Comparison of ENCODE assay signal across 17 cellular contexts in the genomic region with DNA sequence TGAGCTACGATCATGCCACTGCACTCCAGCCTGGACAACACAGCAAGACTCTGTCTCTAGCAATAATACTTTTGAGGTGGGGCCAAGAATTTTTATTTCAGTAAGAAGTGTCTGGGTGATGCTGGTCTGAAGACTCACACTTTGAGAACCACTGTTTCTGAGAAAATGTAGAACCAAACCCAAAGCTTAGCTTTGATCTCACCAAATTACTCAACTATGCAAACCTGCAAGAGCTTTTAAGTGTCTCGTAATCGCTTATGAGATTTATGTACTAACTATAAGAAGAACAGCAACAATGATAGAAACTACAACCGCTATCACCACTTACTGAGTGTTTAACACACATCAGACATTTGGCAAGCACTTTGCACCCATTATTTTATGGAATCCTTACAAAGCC. TPM values are rescaled to one million over a fixed set of nuclear protein-coding genes. Genes with fewer than 3 reads are reported as not detected.
DNase-seq lines count a peak whose midpoint lies in the region; ATAC-seq lines count a peak whose summit lies in the region.
"Had no signal": no experiment of that assay in that cellular context is flagged by ENCODE, and none has a peak within 500 bp of the region (broad histone marks: within the 10 kb centered on the region; RNA-seq: fewer than 3 reads in every experiment).

No MANE protein-coding gene starts in this region.

- H3K4me1 Mint-ChIP-seq in activated T-cell treated with anti-CD3 and anti-CD28 coated beads, Interleukin-2, amount 50 U/mL, for 4 hours (ENCODE audit: low read depth), result peaks cover 87% of the 10 kb centered on the region
- peaks cover 68% of the 10 kb centered on the region for H3K4me1 Mint-ChIP-seq in activated naive CD8-positive, alpha-beta T cell treated with anti-CD3 and anti-CD28 coated beads, Interleukin-2, amount 10 ng/mL, durations not matched to agents 7 days and 5 days
- H3K4me1 Mint-ChIP-seq in stimulated activated naive CD8-positive, alpha-beta T cell treated with anti-CD3 and anti-CD28 coated beads, Interleukin-15, Interleukin-2, amounts not matched to agents 100 ng/mL and 50 ng/mL, for 24 hours (ENCODE audit: low read depth), result peaks cover 96% of the 10 kb centered on the region

- no peak overlapping the region for H2AFZ ChIP-seq in Karpas-422 (ENCODE audit: low read length)

- H3K4me3 Mint-ChIP-seq in activated T-cell treated with anti-CD3 and anti-CD28 coated beads, Interleukin-2, amount 50 U/mL, for 4 hours, result peak overlapping the region; percentile 27
- peak overlapping the region; percentile 57 for H3K4me3 Mint-ChIP-seq in activated naive CD8-positive, alpha-beta T cell treated with anti-CD3 and anti-CD28 coated beads, Interleukin-2, amount 10 ng/mL, durations not matched to agents 7 days and 5 days
- H3K4me3 Mint-ChIP-seq in stimulated activated naive CD8-positive, alpha-beta T cell treated with anti-CD3 and anti-CD28 coated beads, Interleukin-15, Interleukin-2, amounts not matched to agents 100 ng/mL and 50 ng/mL, for 24 hours, result peak overlapping the region; percentile 26

- H4K20me1 ChIP-seq in Karpas-422 (ENCODE audit: insufficient read depth, low read depth, low read length), result no peaks in the 10 kb centered on the region

- peaks cover 68% of the 10 kb centered on the region for H3K4me1 ChIP-seq in Karpas-422 (ENCODE audit: low read length)
- H3K4me1 ChIP-seq: gastroesophageal sphincter, tibial nerve had no signal

- H3K27me3 ChIP-seq in Karpas-422 (ENCODE audit: low read length), result no peaks in the 10 kb centered on the region
- H3K27me3 ChIP-seq: gastroesophageal sphincter, right lobe of liver, tibial nerve had no signal

- H3K36me3 ChIP-seq in Karpas-422 (ENCODE audit: insufficient read depth, low read length), result peaks cover 14% of the 10 kb centered on the region; the same call in 1 of the 2 replicates
- H3K36me3 ChIP-seq: gastroesophageal sphincter, tibial nerve had no signal

- peak overlapping the region; percentile 69 for H3K27ac ChIP-seq in Karpas-422 (ENCODE audit: low read length)
- H3K27ac ChIP-seq: gastroesophageal sphincter, right lobe of liver, tibial nerve had no signal

- H3K9me3 Mint-ChIP-seq in activated T-cell treated with anti-CD3 and anti-CD28 coated beads, Interleukin-2, amount 50 U/mL, for 4 hours, result no peaks in the 10 kb centered on the region
- H3K9me3 Mint-ChIP-seq in activated naive CD8-positive, alpha-beta T cell treated with anti-CD3 and anti-CD28 coated beads, Interleukin-2, amount 10 ng/mL, durations not matched to agents 7 days and 5 days, result peaks cover 5% of the 10 kb centered on the region
- no peaks in the 10 kb centered on the region for H3K9me3 Mint-ChIP-seq in stimulated activated naive CD8-positive, alpha-beta T cell treated with anti-CD3 and anti-CD28 coated beads, Interleukin-15, Interleukin-2, amounts not matched to agents 100 ng/mL and 50 ng/mL, for 24 hours

- peak overlapping the region; percentile 5 for H3K4me2 ChIP-seq in Karpas-422 (ENCODE audit: low read depth, low read length, poor library complexity, severe bottlenecking)

- H3K9me2 ChIP-seq in Karpas-422 (replicated peaks; ENCODE audit: insufficient read depth, low read length), result no peaks in the 10 kb centered on the region

- no peaks in the 10 kb centered on the region for H3K9me3 ChIP-seq in Karpas-422 (ENCODE audit: low read length)
- H3K9me3 ChIP-seq: gastroesophageal sphincter, right lobe of liver, tibial nerve had no signal

- H3K27me3 Mint-ChIP-seq in activated T-cell treated with anti-CD3 and anti-CD28 coated beads, Interleukin-2, amount 50 U/mL, for 4 hours (ENCODE audit: low read depth), result no peaks in the 10 kb centered on the region
- H3K27me3 Mint-ChIP-seq in activated naive CD8-positive, alpha-beta T cell treated with anti-CD3 and anti-CD28 coated beads, Interleukin-2, amount 10 ng/mL, durations not matched to agents 7 days and 5 days, result no peaks in the 10 kb centered on the region
- H3K27me3 Mint-ChIP-seq in stimulated activated naive CD8-positive, alpha-beta T cell treated with anti-CD3 and anti-CD28 coated beads, Interleukin-15, Interleukin-2, amounts not matched to agents 100 ng/mL and 50 ng/mL, for 24 hours, result no peaks in the 10 kb centered on the region

- H3K9ac ChIP-seq in Karpas-422 (ENCODE audit: low read length), result no peak overlapping the region

- POLR2A ChIA-PET in activated naive CD8-positive, alpha-beta T cell treated with anti-CD3 and anti-CD28 coated beads, Interleukin-2, amount 10 ng/mL, durations not matched to agents 7 days and 5 days (lab: Charles Lee), result interaction anchor here (0.8 to 2.6 kb wide), 7 partner anchors 8 to 37 kb away, joined by 5 to 20 read pairs (median 7); no protein-coding TSS in a partner anchor

- no peak for DNase-seq in activated T-cell treated with anti-CD3 and anti-CD28 coated beads, Interleukin-2, amount 50 U/mL, for 4 hours
- no peak for DNase-seq in activated T-cell treated with anti-CD3 and anti-CD28 coated beads for 4 hours
- no peak for DNase-seq in Karpas-422
- no peak for DNase-seq in activated naive CD8-positive, alpha-beta T cell treated with anti-CD3 and anti-CD28 coated beads, Interleukin-2, amount 10 ng/mL, durations not matched to agents 7 days and 5 days
- no peak for DNase-seq in HCEC 1CT
- DNase-seq in NCI-H774 (lab: John Stamatoyannopoulos, UW), result no peak
- no peak for DNase-seq in HuH-7 (ENCODE audit: low spot score)
- DNase-seq: amygdala; NCI-H2171 treated with DMSO at 0.1 percent for 48 hours; nucleus accumbens; right lobe of liver; SHP77 treated with DMSO at 0.1 percent for 48 hours; stimulated activated CD4-positive, alpha-beta T cell treated with anti-CD3 and anti-CD28 coated beads, Interleukin-2, amount 100 ng/mL, for 24 hours had no signal

- peak; percentile 68 to 73 for ATAC-seq in activated T-cell treated with anti-CD3 and anti-CD28 coated beads, Interleukin-2, amount 50 U/mL, for 4 hours
- ATAC-seq in activated naive CD8-positive, alpha-beta T cell treated with anti-CD3 and anti-CD28 coated beads, Interleukin-2, amount 10 ng/mL, durations not matched to agents 7 days and 5 days (ENCODE audit: low read depth), result peak; percentile 56
- ATAC-seq: gastroesophageal sphincter had no signal

- H3K36me3 Mint-ChIP-seq in activated T-cell treated with anti-CD3 and anti-CD28 coated beads, Interleukin-2, amount 50 U/mL, for 4 hours (ENCODE audit: insufficient read depth), result peaks cover 28% of the 10 kb centered on the region
- peaks cover 58% of the 10 kb centered on the region for H3K36me3 Mint-ChIP-seq in activated naive CD8-positive, alpha-beta T cell treated with anti-CD3 and anti-CD28 coated beads, Interleukin-2, amount 10 ng/mL, durations not matched to agents 7 days and 5 days
- peaks cover 53% of the 10 kb centered on the region for H3K36me3 Mint-ChIP-seq in stimulated activated naive CD8-positive, alpha-beta T cell treated with anti-CD3 and anti-CD28 coated beads, Interleukin-15, Interleukin-2, amounts not matched to agents 100 ng/mL and 50 ng/mL, for 24 hours (ENCODE audit: low read depth)

- H3K79me2 ChIP-seq in Karpas-422 (ENCODE audit: low read length), result peaks cover 97% of the 10 kb centered on the region

- H3K4me3 ChIP-seq in Karpas-422 (ENCODE audit: low read length), result no peak overlapping the region
- H3K4me3 ChIP-seq: gastroesophageal sphincter, right lobe of liver, tibial nerve had no signal

- peak overlapping the region; percentile 78 for H3K27ac Mint-ChIP-seq in activated naive CD8-positive, alpha-beta T cell treated with anti-CD3 and anti-CD28 coated beads, Interleukin-2, amount 10 ng/mL, durations not matched to agents 7 days and 5 days
- peak overlapping the region; percentile 67 for H3K27ac Mint-ChIP-seq in stimulated activated naive CD8-positive, alpha-beta T cell treated with anti-CD3 and anti-CD28 coated beads, Interleukin-15, Interleukin-2, amounts not matched to agents 100 ng/mL and 50 ng/mL, for 24 hours

RNA-seq across cellular contexts. Expression of a gene that starts 29.5 kb away (rescaled TPM):
- total RNA-seq in activated T-cell treated with anti-CD3 and anti-CD28 coated beads, Interleukin-2, amount 50 U/mL, for 4 hours, result 10 to 100 TPM; 40.6 to 44.8 (median 41.8) TPM
- total RNA-seq in Karpas-422 (2014; rRNA removed; shearing (Covaris generic); ENCODE audit: low replicate concordance), result 22.7 and 34.7 TPM in 2 replicates
- total RNA-seq in activated naive CD8-positive, alpha-beta T cell treated with anti-CD3 and anti-CD28 coated beads, Interleukin-2, amount 10 ng/mL, durations not matched to agents 7 days and 5 days, result 10 to 100 TPM; 81.1 to 88.7 TPM
- total RNA-seq: chondrocyte had no signal
